Comparison of ENCODE assay signal across 1 cellular context in genomic region chr4:6446538-6447451, GRCh38.
TF ChIP-seq lines count a peak whose summit lies in the region.

No MANE protein-coding gene starts in this region.

TF ChIP-seq in H1, 55 proteins besides CTCF, POLR2A, EP300 and RAD21:
- TF ChIP-seq JUN (IDR thresholded peaks at IDR 0.05; ENCODE audit: low read depth, low read length) (no peak), E2F6 (IDR thresholded peaks at IDR 0.05) (0 out of 2 replicates have a peak, but pooled peaks have one; percentile 16), EZH2 (IDR thresholded peaks at IDR 0.05; ENCODE audit: low read depth, low read length, severe bottlenecking) (no peak), KDM1A (IDR thresholded peaks at IDR 0.05; ENCODE audit: borderline replicate concordance, low read length) (no peak), SAP30 (IDR thresholded peaks at IDR 0.05; ENCODE audit: insufficient read depth, insufficient replicate concordance, low read length) (no peak)
- TF ChIP-seq, protein P1, sequence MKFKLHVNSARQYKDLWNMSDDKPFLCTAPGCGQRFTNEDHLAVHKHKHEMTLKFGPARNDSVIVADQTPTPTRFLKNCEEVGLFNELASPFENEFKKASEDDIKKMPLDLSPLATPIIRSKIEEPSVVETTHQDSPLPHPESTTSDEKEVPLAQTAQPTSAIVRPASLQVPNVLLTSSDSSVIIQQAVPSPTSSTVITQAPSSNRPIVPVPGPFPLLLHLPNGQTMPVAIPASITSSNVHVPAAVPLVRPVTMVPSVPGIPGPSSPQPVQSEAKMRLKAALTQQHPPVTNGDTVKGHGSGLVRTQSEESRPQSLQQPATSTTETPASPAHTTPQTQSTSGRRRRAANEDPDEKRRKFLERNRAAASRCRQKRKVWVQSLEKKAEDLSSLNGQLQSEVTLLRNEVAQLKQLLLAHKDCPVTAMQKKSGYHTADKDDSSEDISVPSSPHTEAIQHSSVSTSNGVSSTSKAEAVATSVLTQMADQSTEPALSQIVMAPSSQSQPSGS (IDR thresholded peaks at IDR 0.05; ENCODE audit: low read length), result no peak
TF ChIP-seq in H1: peak in this region for 1.
